ENCODE assay signal across 19 cellular contexts in the genomic region with DNA sequence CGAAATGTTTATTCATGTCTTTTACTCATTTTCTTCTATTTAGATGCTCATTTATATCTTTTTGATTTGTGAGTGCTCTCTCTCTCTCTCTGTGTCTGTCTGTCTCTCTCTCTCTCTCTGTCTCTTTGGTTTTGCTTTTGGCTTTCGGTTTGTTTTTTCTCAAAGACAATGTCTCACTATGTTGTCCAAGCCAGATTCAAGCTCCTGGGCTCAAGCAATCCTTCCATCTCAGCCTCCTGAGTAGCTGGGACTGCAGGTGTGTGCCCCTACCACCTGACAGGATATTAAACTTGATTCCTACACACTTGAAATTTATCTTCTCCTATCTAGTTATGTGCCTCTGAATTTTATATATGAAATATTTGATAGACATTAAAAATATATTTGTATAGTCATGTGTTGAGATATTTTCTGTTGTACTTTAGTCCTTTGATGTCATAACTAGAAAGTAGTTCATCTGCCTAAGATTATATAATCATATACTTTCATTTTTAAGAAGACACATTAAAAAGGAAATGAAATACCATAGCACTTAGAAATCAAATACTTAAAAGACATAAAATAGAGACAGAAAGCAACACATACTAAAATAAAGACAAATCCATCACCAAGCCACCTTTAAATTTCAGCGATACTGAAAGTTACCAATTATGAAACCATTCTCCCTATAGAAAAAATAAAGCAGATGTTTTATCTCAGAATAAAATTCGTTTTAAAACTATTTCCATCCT.
DNase-seq lines count a peak whose midpoint lies in the region; ATAC-seq and TF ChIP-seq lines count a peak whose summit lies in the region.
"Had no signal": no experiment of that assay in that cellular context is flagged by ENCODE, and none has a peak within 500 bp of the region (broad histone marks: within the 10 kb centered on the region; RNA-seq: fewer than 3 reads in every experiment).

No MANE protein-coding gene starts in this region.

- H3K4me2 ChIP-seq in SK-N-SH (no peak overlapping the region), OCI-LY3 (ENCODE audit: low read length) (peak overlapping the region; percentile 63)

- no peak for TF ChIP-seq RAD21 in SK-N-SH (IDR thresholded peaks at IDR 0.05; ENCODE audit: low read length)

- DNase-seq in SK-N-SH (no peak), SW480 (ENCODE audit: low spot score) (no peak), mesothelial cell of epicardium (ENCODE audit: low spot score in 2 of 2, unreplicated experiment in 2 of 2) (no peak)
- DNase-seq in effector memory CD8-positive, alpha-beta T cell = no peak
- DNase-seq: activated CD4-positive, alpha-beta T cell treated with anti-CD3 and anti-CD28 coated beads for 48 hours; activated gamma-delta T cell treated with Interleukin-2 at 50 U/mL for 16 hours; HFFc6; hippocampal formation; left cardiac atrium; NCI-H187 treated with DMSO at 0.1 percent for 48 hours; NCI-H524 treated with DMSO at 0.1 percent for 48 hours; posterior cingulate gyrus; stimulated activated CD4-positive, alpha-beta T cell treated with anti-CD3 and anti-CD28 coated beads, Interleukin-12 subunit alpha, Interleukin-12 subunit beta, amount 100 ng/mL, for 4 hours had no signal

- no peaks in the 10 kb centered on the region for H3K79me2 ChIP-seq in SK-N-SH (ENCODE audit: insufficient read depth)
- no peaks in the 10 kb centered on the region for H3K79me2 ChIP-seq in OCI-LY3 (ENCODE audit: low read length)

- H3K4me3 ChIP-seq in SK-N-SH (ENCODE audit: low read depth in 2 of 2, low read length in 1 of 2) (no peak overlapping the region), OCI-LY3 (ENCODE audit: low read length) (peak overlapping the region; percentile 52)

- 36% methylated on average over 4 of the region's 4 CpGs for WGBS in SK-N-SH (ENCODE audit: low lambda C conversion rate)

- H3K4me1 Mint-ChIP-seq in effector memory CD8-positive, alpha-beta T cell (ENCODE audit: low read depth in 2 of 2) = peaks cover 46 to 58% of the 10 kb centered on the region in 2 donors
- peaks cover 3% of the 10 kb centered on the region for H3K4me1 Mint-ChIP-seq in mesothelial cell of epicardium

- H3K36me3 Mint-ChIP-seq in effector memory CD8-positive, alpha-beta T cell (ENCODE audit: insufficient read depth) = peaks cover 8% of the 10 kb centered on the region
- H3K36me3 Mint-ChIP-seq in mesothelial cell of epicardium = no peaks in the 10 kb centered on the region
- H3K36me3 Mint-ChIP-seq: CD14-positive monocyte had no signal

- H3F3A ChIP-seq in SK-N-SH (replicated peaks; ENCODE audit: insufficient read depth) = no peaks in the 10 kb centered on the region

- H3K9me3 ChIP-seq in SK-N-SH (no peaks in the 10 kb centered on the region), OCI-LY3 (ENCODE audit: insufficient read depth, low read length) (peaks cover 10% of the 10 kb centered on the region; the same call in 1 of the 2 replicates)

- peak overlapping the region; percentile 33 to 67 for H3K4me3 Mint-ChIP-seq in effector memory CD8-positive, alpha-beta T cell
- no peak overlapping the region for H3K4me3 Mint-ChIP-seq in mesothelial cell of epicardium
- H3K4me3 Mint-ChIP-seq: CD14-positive monocyte, HFFc6 had no signal

- H3K4me1 ChIP-seq in SK-N-SH (ENCODE audit: control insufficient read depth in 1 of 2, insufficient read depth in 2 of 2, low read depth in 1 of 2, low read length in 1 of 2) = peaks cover 0 to 8% of the 10 kb centered on the region in 2 experiments; a peak in 1 of 4 replicates
- peaks cover 93% of the 10 kb centered on the region for H3K4me1 ChIP-seq in OCI-LY3 (ENCODE audit: low read length)

- no peaks in the 10 kb centered on the region for H3K27me3 Mint-ChIP-seq in effector memory CD8-positive, alpha-beta T cell
- peaks cover 20% of the 10 kb centered on the region for H3K27me3 Mint-ChIP-seq in mesothelial cell of epicardium (ENCODE audit: low read depth)

- no peak for TF ChIP-seq EP300 in SK-N-SH (IDR thresholded peaks at IDR 0.05; ENCODE audit: borderline replicate concordance in 1 of 2, low read depth in 1 of 2, low read length in 1 of 2)

- H4K20me1 ChIP-seq in SK-N-SH (ENCODE audit: insufficient read depth) (no peaks in the 10 kb centered on the region), OCI-LY3 (ENCODE audit: insufficient read depth, low read length) (no peaks in the 10 kb centered on the region)

- no peak for TF ChIP-seq CTCF in SK-N-SH (IDR thresholded peaks at IDR 0.05)
- TF ChIP-seq CTCF in OCI-LY3 (IDR thresholded peaks at IDR 0.05; ENCODE audit: low read depth, low read length) = no peak
- TF ChIP-seq CTCF in mesothelial cell of epicardium (IDR thresholded peaks at IDR 0.05; ENCODE audit: unreplicated experiment) = no peak

- no peaks in the 10 kb centered on the region for H3K36me3 ChIP-seq in SK-N-SH (replicated peaks in 1 of 2; ENCODE audit: control insufficient read depth in 1 of 2, insufficient read depth in 2 of 2, low read length in 1 of 2)
- peaks cover 2% of the 10 kb centered on the region for H3K36me3 ChIP-seq in OCI-LY3 (replicated peaks; ENCODE audit: low read depth, low read length)

- H3K9me3 Mint-ChIP-seq in effector memory CD8-positive, alpha-beta T cell = peaks cover 0 to 4% of the 10 kb centered on the region in 2 donors
- no peaks in the 10 kb centered on the region for H3K9me3 Mint-ChIP-seq in mesothelial cell of epicardium

- CTCF ChIA-PET in SK-N-SH (lab: Yijun Ruan, JAX) = no interaction called here

- no peaks in the 10 kb centered on the region for H3K27me3 ChIP-seq in SK-N-SH (ENCODE audit: insufficient read depth)
- no peaks in the 10 kb centered on the region for H3K27me3 ChIP-seq in OCI-LY3 (ENCODE audit: low read depth, low read length)

- H2AFZ ChIP-seq in SK-N-SH (ENCODE audit: low read depth) (0 out of 2 replicates have a peak overlapping the region, but pooled peaks have one; percentile 16), OCI-LY3 (ENCODE audit: low read depth, low read length) (0 out of 2 replicates have a peak overlapping the region, but pooled peaks have one; percentile 34)

- H3K27ac ChIP-seq in SK-N-SH (ENCODE audit: low read depth in 2 of 2, low read length in 1 of 2) (no peak overlapping the region), OCI-LY3 (ENCODE audit: low read length) (peak overlapping the region; percentile 100)
- H3K27ac ChIP-seq: 22Rv1 had no signal

- no peak overlapping the region for H3K9ac ChIP-seq in SK-N-SH
- H3K9ac ChIP-seq in OCI-LY3 (ENCODE audit: low read length) = peak overlapping the region; percentile 75

- ATAC-seq in SK-N-SH treated with all-trans-retinoic acid at 6 μM for 48 hours = no peak
- ATAC-seq in GM18867 (IDR thresholded peaks at IDR 0.05; ENCODE audit: unreplicated experiment) = peak; percentile 32
- peak; percentile 41 for ATAC-seq in effector memory CD8-positive, alpha-beta T cell (replicated peaks)
- ATAC-seq in GM19023 (IDR thresholded peaks at IDR 0.05; ENCODE audit: unreplicated experiment) = no peak
- ATAC-seq: left cardiac atrium had no signal

- peak overlapping the region; percentile 11 to 73 for H3K27ac Mint-ChIP-seq in effector memory CD8-positive, alpha-beta T cell
- no peak overlapping the region for H3K27ac Mint-ChIP-seq in mesothelial cell of epicardium
- H3K27ac Mint-ChIP-seq: HFFc6 had no signal

- H3K9me2 ChIP-seq in SK-N-SH = no peaks in the 10 kb centered on the region

- POLR2A ChIA-PET in SK-N-SH (lab: Yijun Ruan, JAX) = no interaction called here

TF ChIP-seq in SK-N-SH, 30 proteins besides CTCF, POLR2A, EP300 and RAD21 (continues in another document):
- TF ChIP-seq TCF12 (IDR thresholded peaks at IDR 0.05) = no peak
- TF ChIP-seq JUND (IDR thresholded peaks at IDR 0.05) = no peak
- TF ChIP-seq FOXM1 (IDR thresholded peaks at IDR 0.05; ENCODE audit: low read depth) = no peak
- TF ChIP-seq TAF1 (IDR thresholded peaks at IDR 0.05; ENCODE audit: borderline replicate concordance, low read depth, low read length) = no peak
- TF ChIP-seq, protein P1, sequence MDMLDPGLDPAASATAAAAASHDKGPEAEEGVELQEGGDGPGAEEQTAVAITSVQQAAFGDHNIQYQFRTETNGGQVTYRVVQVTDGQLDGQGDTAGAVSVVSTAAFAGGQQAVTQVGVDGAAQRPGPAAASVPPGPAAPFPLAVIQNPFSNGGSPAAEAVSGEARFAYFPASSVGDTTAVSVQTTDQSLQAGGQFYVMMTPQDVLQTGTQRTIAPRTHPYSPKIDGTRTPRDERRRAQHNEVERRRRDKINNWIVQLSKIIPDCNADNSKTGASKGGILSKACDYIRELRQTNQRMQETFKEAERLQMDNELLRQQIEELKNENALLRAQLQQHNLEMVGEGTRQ (IDR thresholded peaks at IDR 0.05; ENCODE audit: borderline replicate concordance, low read depth, low read length) = no peak
- TF ChIP-seq RXRA (IDR thresholded peaks at IDR 0.05; ENCODE audit: borderline replicate concordance, low read depth) = no peak

TF ChIP-seq in SK-N-SH treated with all-trans-retinoic acid at 6 μM for 48 hours, 23 proteins besides CTCF, POLR2A, EP300 and RAD21:
- TF ChIP-seq ZNF565 (CRISPR knock-in tag; conservative IDR thresholded peaks at IDR 0.05; ENCODE audit: low read depth) = no peak
- TF ChIP-seq OSR1 (CRISPR knock-in tag; IDR thresholded peaks at IDR 0.05) = no peak
- TF ChIP-seq TOX (CRISPR knock-in tag; IDR thresholded peaks at IDR 0.05; ENCODE audit: borderline replicate concordance) = no peak
- TF ChIP-seq TCF4 (CRISPR knock-in tag; IDR thresholded peaks at IDR 0.05; ENCODE audit: borderline replicate concordance) = no peak
- no peak for TF ChIP-seq ARNTL (CRISPR knock-in tag; IDR thresholded peaks at IDR 0.05; ENCODE audit: borderline replicate concordance, low read depth)
- TF ChIP-seq BACH2 (CRISPR knock-in tag; IDR thresholded peaks at IDR 0.05; ENCODE audit: borderline replicate concordance) = no peak
- no peak for TF ChIP-seq RARB (CRISPR knock-in tag; IDR thresholded peaks at IDR 0.05)
- no peak for TF ChIP-seq GLIS3 (CRISPR knock-in tag; IDR thresholded peaks at IDR 0.05)
TF ChIP-seq in SK-N-SH treated with all-trans-retinoic acid at 6 μM for 48 hours: peak in this region for 0.

Comparison
In these comparisons a context has a peak if more than half of its experiments do, and no peak if none do; other contexts are left out.
1. ATAC-seq: peak in GM18867 (single experiment) and effector memory CD8-positive, alpha-beta T cell (single experiment); none in SK-N-SH treated with all-trans-retinoic acid at 6 μM for 48 hours (single experiment) and GM19023 (single experiment).